In the genomic region with DNA sequence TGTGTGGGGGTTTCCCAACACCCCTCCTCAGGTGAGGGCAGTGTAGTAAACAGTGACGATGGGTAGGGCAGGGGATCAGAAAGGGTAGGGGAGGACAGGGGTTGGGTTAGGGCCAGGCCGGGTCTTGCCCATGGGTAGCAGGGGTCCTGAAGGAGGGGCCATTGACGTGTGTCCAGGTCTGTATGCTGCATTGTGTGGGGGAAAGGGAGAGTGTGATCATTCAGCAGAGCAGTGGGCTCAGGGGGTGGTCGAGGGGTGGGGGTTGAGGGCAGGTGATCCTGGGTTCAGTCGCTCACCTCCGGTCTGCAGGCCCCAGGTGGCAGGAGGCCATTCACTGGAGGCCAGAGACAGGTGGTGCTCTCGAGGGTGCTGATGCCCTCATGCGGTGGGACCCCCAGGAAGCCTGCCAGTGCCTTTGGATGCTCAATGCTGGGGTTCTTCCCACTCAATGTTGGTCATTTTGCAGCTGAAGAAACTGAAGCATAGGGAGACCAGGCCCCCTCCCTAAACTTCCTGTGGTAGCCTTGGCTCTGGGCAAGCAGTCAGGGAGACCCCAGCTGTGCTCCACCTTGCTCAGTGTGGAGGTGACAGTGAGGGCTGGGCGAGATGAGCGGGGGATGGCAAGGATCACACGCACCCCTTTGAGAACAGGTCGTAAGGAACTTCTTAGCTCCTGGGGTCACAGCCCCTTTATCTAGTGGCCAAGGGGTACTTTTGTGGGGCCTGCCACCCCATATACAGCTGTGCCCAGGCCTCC, we compare ENCODE assay signal across 21 cellular contexts. TPM values are rescaled to one million over a fixed set of nuclear protein-coding genes. Genes with fewer than 3 reads are reported as not detected.
"Had no signal": no experiment of that assay in that cellular context is flagged by ENCODE, and none has a peak within 500 bp of the region (broad histone marks: within the 10 kb centered on the region; RNA-seq: fewer than 3 reads in every experiment).

No MANE protein-coding gene starts in this region.

- H3K4me3 Mint-ChIP-seq: activated CD4-positive, alpha-beta T cell treated with anti-CD3 and anti-CD28 coated beads, Interleukin-2, amount 10 ng/mL, durations not matched to agents 7 days and 5 days; activated CD8-positive, alpha-beta memory T cell treated with anti-CD3 and anti-CD28 coated beads, Interleukin-2, amount 10 ng/mL, durations not matched to agents 7 days and 5 days; activated CD8-positive, alpha-beta T cell treated with anti-CD3 and anti-CD28 coated beads for 36 hours; activated naive CD4-positive, alpha-beta T cell treated with anti-CD3 and anti-CD28 coated beads, Interleukin-2, amount 50 U/mL, for 24 hours; effector memory CD8-positive, alpha-beta T cell had no signal

- H3K9me3 Mint-ChIP-seq: activated CD4-positive, alpha-beta T cell treated with anti-CD3 and anti-CD28 coated beads, Interleukin-2, amount 10 ng/mL, durations not matched to agents 7 days and 5 days; activated CD8-positive, alpha-beta T cell treated with anti-CD3 and anti-CD28 coated beads for 36 hours; effector memory CD8-positive, alpha-beta T cell had no signal

- H3K27ac Mint-ChIP-seq: activated CD4-positive, alpha-beta T cell treated with anti-CD3 and anti-CD28 coated beads, Interleukin-2, amount 10 ng/mL, durations not matched to agents 7 days and 5 days; activated CD8-positive, alpha-beta memory T cell treated with anti-CD3 and anti-CD28 coated beads, Interleukin-2, amount 10 ng/mL, durations not matched to agents 7 days and 5 days; activated CD8-positive, alpha-beta T cell treated with anti-CD3 and anti-CD28 coated beads for 36 hours; activated naive CD4-positive, alpha-beta T cell treated with anti-CD3 and anti-CD28 coated beads, Interleukin-2, amount 50 U/mL, for 24 hours; effector memory CD8-positive, alpha-beta T cell had no signal

- H3K36me3 Mint-ChIP-seq: activated CD8-positive, alpha-beta memory T cell treated with anti-CD3 and anti-CD28 coated beads, Interleukin-2, amount 10 ng/mL, durations not matched to agents 7 days and 5 days had no signal

- ATAC-seq: activated CD8-positive, alpha-beta memory T cell treated with anti-CD3 and anti-CD28 coated beads, Interleukin-2, amount 10 ng/mL, durations not matched to agents 7 days and 5 days; activated CD8-positive, alpha-beta T cell treated with anti-CD3 and anti-CD28 coated beads for 36 hours; effector memory CD8-positive, alpha-beta T cell; esophagus mucosa; right lobe of liver had no signal

- DNase-seq: activated CD4-positive, alpha-beta T cell treated with anti-CD3 and anti-CD28 coated beads, Interleukin-2, amount 10 ng/mL, durations not matched to agents 7 days and 5 days; activated CD8-positive, alpha-beta memory T cell treated with anti-CD3 and anti-CD28 coated beads, Interleukin-2, amount 10 ng/mL, durations not matched to agents 7 days and 5 days; activated CD8-positive, alpha-beta T cell treated with anti-CD3 and anti-CD28 coated beads for 36 hours; activated gamma-delta T cell treated with Interleukin-2 at 50 U/mL for 16 hours; adrenal gland; brain microvascular endothelial cell; central memory CD4-positive, alpha-beta T cell; effector memory CD8-positive, alpha-beta T cell; foreskin melanocyte; glutamatergic neuron; mesendoderm; naive B cell; occipital lobe; right lobe of liver; stimulated activated CD4-positive, alpha-beta T cell treated with anti-CD3 and anti-CD28 coated beads, Interleukin-15, amount 100 ng/mL, for 24 hours; stimulated activated naive CD4-positive, alpha-beta T cell; testis; trophoblast cell; uterus had no signal

RNA-seq across cellular contexts. Expression of a gene that starts 48.8 kb away (rescaled TPM):
- total RNA-seq: activated CD4-positive, alpha-beta T cell treated with anti-CD3 and anti-CD28 coated beads, Interleukin-2, amount 10 ng/mL, durations not matched to agents 7 days and 5 days had no signal
